24 cellular contexts compared by ENCODE assay signal in genomic region chr4:15894393-15894792, GRCh38. TPM values are rescaled to one million over a fixed set of nuclear protein-coding genes. Genes with fewer than 3 reads are reported as not detected.
A peak's percentile ranks its signal among the peaks of the same experiment; 100 is the strongest.
DNase-seq lines count a peak whose midpoint lies in the region; ATAC-seq and TF ChIP-seq lines count a peak whose summit lies in the region.
"Had no signal": no experiment of that assay in that cellular context is flagged by ENCODE, and none has a peak within 500 bp of the region (broad histone marks: within the 10 kb centered on the region; RNA-seq: fewer than 3 reads in every experiment).

No MANE protein-coding gene starts in this region.

- H3K4me1 ChIP-seq in SJSA1 (replicated peaks) (peaks cover 14% of the 10 kb centered on the region), esophagus muscularis mucosa (peaks cover 0 to 72% (median 33%) of the 10 kb centered on the region in 4 donors), skeletal muscle satellite cell (ENCODE audit: control insufficient read depth, insufficient read depth, low read length) (peaks cover 17% of the 10 kb centered on the region)
- H3K4me1 ChIP-seq: heart right ventricle, psoas muscle had no signal

- no peaks in the 10 kb centered on the region for H3K36me3 Mint-ChIP-seq in activated CD4-positive, alpha-beta T cell treated with anti-CD3 and anti-CD28 coated beads for 36 hours (ENCODE audit: low read depth)

- H3K27ac ChIP-seq in SJSA1 (peak overlapping the region; percentile 64), esophagus muscularis mucosa (replicated peaks in 1 of 4) (peak overlapping the region; percentile 67 to 82 (median 69))
- H3K27ac ChIP-seq: BLaER1 treated with 17β-estradiol and CSF1 and Interleukin-3, amounts not matched to agents 10 nM and 100 nM; heart right ventricle; psoas muscle; tibial nerve had no signal

- H3K27me3 ChIP-seq in SJSA1 (replicated peaks) = no peaks in the 10 kb centered on the region
- no peaks in the 10 kb centered on the region for H3K27me3 ChIP-seq in esophagus muscularis mucosa
- H3K27me3 ChIP-seq in skeletal muscle satellite cell (ENCODE audit: control insufficient read depth, insufficient read depth, low read length) = peaks cover 14% of the 10 kb centered on the region
- H3K27me3 ChIP-seq: BLaER1 treated with 17β-estradiol and CSF1 and Interleukin-3, amounts not matched to agents 10 nM and 100 nM; tibial nerve had no signal

- peak overlapping the region; percentile 34 for H3K4me2 ChIP-seq in skeletal muscle satellite cell (ENCODE audit: low read length)
- H3K4me2 ChIP-seq: BLaER1 treated with 17β-estradiol and CSF1 and Interleukin-3, amounts not matched to agents 10 nM and 100 nM had no signal

- H3K4me3 ChIP-seq in SJSA1 = no peak overlapping the region
- H3K4me3 ChIP-seq in esophagus muscularis mucosa = no peak overlapping the region
- no peak overlapping the region for H3K4me3 ChIP-seq in skeletal muscle satellite cell (ENCODE audit: low read length)
- H3K4me3 ChIP-seq: BLaER1 treated with 17β-estradiol and CSF1 and Interleukin-3, amounts not matched to agents 10 nM and 100 nM; heart right ventricle; psoas muscle; tibial nerve had no signal

- no peak for TF ChIP-seq POLR2A in esophagus muscularis mucosa (IDR thresholded peaks at IDR 0.05; ENCODE audit: low read depth)

- no peaks in the 10 kb centered on the region for H3K9me3 ChIP-seq in SJSA1 (replicated peaks)
- H3K9me3 ChIP-seq in esophagus muscularis mucosa = no peaks in the 10 kb centered on the region
- no peaks in the 10 kb centered on the region for H3K9me3 ChIP-seq in skeletal muscle satellite cell (replicated peaks; ENCODE audit: low read length)
- H3K9me3 ChIP-seq: heart right ventricle, psoas muscle, tibial nerve had no signal

- 43% methylated on average over 1 of the region's 1 CpG for WGBS in esophagus muscularis mucosa

- H3K9ac ChIP-seq in skeletal muscle satellite cell (ENCODE audit: low read depth, low read length) = peak overlapping the region; percentile 3
- H3K9ac ChIP-seq: BLaER1 treated with 17β-estradiol and CSF1 and Interleukin-3, amounts not matched to agents 10 nM and 100 nM had no signal

- no peaks in the 10 kb centered on the region for H3K4me1 Mint-ChIP-seq in activated CD4-positive, alpha-beta T cell treated with anti-CD3 and anti-CD28 coated beads for 36 hours

- no peaks in the 10 kb centered on the region for H3K9me3 Mint-ChIP-seq in activated CD4-positive, alpha-beta T cell treated with anti-CD3 and anti-CD28 coated beads for 36 hours (ENCODE audit: low read depth)
- H3K9me3 Mint-ChIP-seq: stimulated activated naive CD8-positive, alpha-beta T cell treated with anti-CD3 and anti-CD28 coated beads, Interleukin-15, amount 100 ng/mL, for 72 hours had no signal

- no peak for TF ChIP-seq EP300 in esophagus muscularis mucosa (IDR thresholded peaks at IDR 0.05)

- no peak overlapping the region for H3K4me3 Mint-ChIP-seq in activated CD4-positive, alpha-beta T cell treated with anti-CD3 and anti-CD28 coated beads for 36 hours
- H3K4me3 Mint-ChIP-seq: stimulated activated naive CD8-positive, alpha-beta T cell treated with anti-CD3 and anti-CD28 coated beads, Interleukin-15, amount 100 ng/mL, for 72 hours had no signal

- CTCF ChIA-PET in activated CD4-positive, alpha-beta T cell treated with anti-CD3 and anti-CD28 coated beads for 36 hours (lab: Charles Lee) = interaction anchor here (0.5 kb wide), 1 partner anchor 45 kb away, joined by 5 read pairs; no protein-coding TSS in a partner anchor

- DNase-seq in ELR (ENCODE audit: low read depth) (peak; percentile 16), SJSA1 (ENCODE audit: low read depth in 1 of 2, low spot score in 2 of 2) (no peak), esophagus muscularis mucosa (ENCODE audit: extremely low spot score) (no peak), iPS-NIHi7 (ENCODE audit: extremely low spot score) (no peak), COR-L47 (lab: John Stamatoyannopoulos, UW) (no peak)
- DNase-seq in activated CD4-positive, alpha-beta T cell treated with anti-CD3 and anti-CD28 coated beads for 36 hours = no peak
- no peak for DNase-seq in central memory CD4-positive, alpha-beta T cell
- DNase-seq: activated CD4-positive, alpha-beta T cell treated with anti-CD3 and anti-CD28 coated beads for 4 hours; activated effector memory CD4-positive, alpha-beta T cell treated with anti-CD3 and anti-CD28 coated beads, Interleukin-2, amount 50 U/mL, for 16 hours; activated T-cell treated with anti-CD3 and anti-CD28 coated beads for 4 hours; heart right ventricle; Karpas-422; left cardiac atrium; NCI-H1694 treated with DMSO at 0.1 percent for 48 hours; psoas muscle; stimulated activated CD8-positive, alpha-beta memory T cell treated with anti-CD3 and anti-CD28 coated beads, Interleukin-4, amount 100 ng/mL, for 48 hours; stimulated activated naive CD8-positive, alpha-beta T cell treated with anti-CD3 and anti-CD28 coated beads, Interleukin-15, amount 100 ng/mL, for 72 hours had no signal

- no peak overlapping the region for H3K27ac Mint-ChIP-seq in activated CD4-positive, alpha-beta T cell treated with anti-CD3 and anti-CD28 coated beads for 36 hours
- H3K27ac Mint-ChIP-seq: stimulated activated naive CD8-positive, alpha-beta T cell treated with anti-CD3 and anti-CD28 coated beads, Interleukin-15, amount 100 ng/mL, for 72 hours had no signal

- no peaks in the 10 kb centered on the region for H3K36me3 ChIP-seq in SJSA1
- H3K36me3 ChIP-seq in esophagus muscularis mucosa = no peaks in the 10 kb centered on the region
- H3K36me3 ChIP-seq in skeletal muscle satellite cell (ENCODE audit: insufficient read depth, low read length) = no peaks in the 10 kb centered on the region
- H3K36me3 ChIP-seq: BLaER1 treated with 17β-estradiol and CSF1 and Interleukin-3, amounts not matched to agents 10 nM and 100 nM; heart right ventricle; tibial nerve had no signal

- no peak for TF ChIP-seq CTCF in esophagus muscularis mucosa (IDR thresholded peaks at IDR 0.05)

- ATAC-seq in activated CD4-positive, alpha-beta T cell treated with anti-CD3 and anti-CD28 coated beads for 36 hours = no peak
- ATAC-seq: heart right ventricle; psoas muscle; stimulated activated naive CD8-positive, alpha-beta T cell treated with anti-CD3 and anti-CD28 coated beads, Interleukin-15, amount 100 ng/mL, for 72 hours had no signal

- POLR2A ChIA-PET in activated CD4-positive, alpha-beta T cell treated with anti-CD3 and anti-CD28 coated beads for 36 hours (lab: Charles Lee) = no interaction called here

- intact Hi-C loops in esophagus muscularis mucosa (cut with DNase I) = no loop called here
- intact Hi-C loops in activated CD4-positive, alpha-beta T cell treated with anti-CD3 and anti-CD28 coated beads for 36 hours (cut with DNase I, micrococcal nuclease) = no loop called here

- H3K27me3 Mint-ChIP-seq in activated CD4-positive, alpha-beta T cell treated with anti-CD3 and anti-CD28 coated beads for 36 hours = peaks cover 17% of the 10 kb centered on the region

RNA-seq across cellular contexts. Expression of gene FGFBP1, which starts 44.1 kb away (rescaled TPM):
- total RNA-seq in SJSA1 (2014; rRNA removed; shearing (Covaris generic)) = not detected in 2 replicates
- under 1 TPM in 3 of 4 donors, not detected in 1; 0.33 to 0.92 (median 0.52) TPM for total RNA-seq in esophagus muscularis mucosa
- total RNA-seq in skeletal muscle satellite cell (2012; rRNA removed) = 0.22 and 0.25 TPM in 2 replicates
- total RNA-seq in activated CD4-positive, alpha-beta T cell treated with anti-CD3 and anti-CD28 coated beads for 36 hours = not detected
- total RNA-seq: cerebellum; fibroblast of villous mesenchyme; heart right ventricle; left cardiac atrium; NCI-H460; psoas muscle; T-helper 2 cell treated with Interferon-gamma antibody and Interleukin-4, amounts not matched to agents 100 ng/mL and 5 ng/mL, for 36 hours had no signal
